In genomic region chr2:8368463-8368862, GRCh38 we compare ENCODE assay signal across 17 cellular contexts.
DNase-seq lines count a peak whose midpoint lies in the region; ATAC-seq and TF ChIP-seq lines count a peak whose summit lies in the region.
"Had no signal": no experiment of that assay in that cellular context is flagged by ENCODE, and none has a peak within 500 bp of the region (broad histone marks: within the 10 kb centered on the region; RNA-seq: fewer than 3 reads in every experiment).

No MANE protein-coding gene starts in this region.

- ATAC-seq in HG02798 (IDR thresholded peaks at IDR 0.05; ENCODE audit: poor library complexity, unreplicated experiment) (peak; percentile 84), HG03565 (IDR thresholded peaks at IDR 0.05; ENCODE audit: unreplicated experiment) (peak; percentile 53), PC-3 (no peak)
- ATAC-seq: right lobe of liver had no signal

- no peaks in the 10 kb centered on the region for H3K79me2 ChIP-seq in PC-3 (ENCODE audit: low read length)

- no peaks in the 10 kb centered on the region for H3K4me1 ChIP-seq in PC-3 (ENCODE audit: insufficient read depth, low read length)
- H3K4me1 ChIP-seq: tibial nerve had no signal

- no peaks in the 10 kb centered on the region for H3K9me3 ChIP-seq in PC-3 (ENCODE audit: low read length)
- H3K9me3 ChIP-seq: tibial nerve had no signal

- no peak overlapping the region for H3K27ac ChIP-seq in PC-3 (ENCODE audit: low read length)
- H3K27ac ChIP-seq: C4-2B, right lobe of liver, tibial nerve had no signal

- no peaks in the 10 kb centered on the region for H4K20me1 ChIP-seq in PC-3 (ENCODE audit: low read length)

- POLR2A ChIA-PET in PC-3 (lab: Charles Lee; ENCODE audit: unreplicated experiment) = no interaction called here

- H3F3A ChIP-seq in PC-3 (ENCODE audit: low read length, unreplicated experiment) = no peaks in the 10 kb centered on the region

- DNase-seq in GM13976 (ENCODE audit: low spot score) = peak; percentile 63
- DNase-seq in GM20000 (ENCODE audit: low spot score) = peak; percentile 28
- DNase-seq in NCI-H1417 treated with DMSO at 0.1 percent for 48 hours (lab: John Stamatoyannopoulos, UW) = no peak
- DNase-seq in activated T-cell treated with anti-CD3 and anti-CD28 coated beads, Interleukin-2, amount 50 U/mL, for 48 hours = no peak
- DNase-seq in PC-3 = no peak
- DNase-seq in NCI-H345 (lab: John Stamatoyannopoulos, UW) = no peak
- DNase-seq: activated T-cell treated with anti-CD3 and anti-CD28 coated beads, Interleukin-2, amount 50 U/mL, for 1 hour; GDM1; H9; NCI-H187 treated with DMSO at 0.1 percent for 48 hours; occipital lobe; right lobe of liver; stimulated activated naive CD4-positive, alpha-beta T cell had no signal

- no TSS peak for BruUV-seq in PC-3 (replicated peaks; lab: Mats Ljungman, UMichigan)

- intact Hi-C loops in PC-3 (cut with micrococcal nuclease) = no loop called here

- H3K9ac ChIP-seq in PC-3 (ENCODE audit: low read length) = no peak overlapping the region

- CTCF ChIA-PET in PC-3 (lab: Charles Lee) = no interaction called here

- TF ChIP-seq CTCF in GM13976 (IDR thresholded peaks at IDR 0.05; ENCODE audit: borderline replicate concordance, control extremely low read depth, extremely low read depth, insufficient read depth, missing control alignments) (no peak), GM20000 (IDR thresholded peaks at IDR 0.05; ENCODE audit: extremely low read depth, missing control alignments) (no peak), PC-3 (conservative IDR thresholded peaks at IDR 0.05; ENCODE audit: low read depth, low read length) (no peak)

- no peak overlapping the region for H3K4me2 ChIP-seq in PC-3 (ENCODE audit: low read length)

- no peaks in the 10 kb centered on the region for H3K9me2 ChIP-seq in PC-3 (replicated peaks; ENCODE audit: low read length)

- in situ Hi-C loops in GM13976 (cut with MboI; ENCODE audit: low sequenced_read_pairs, unreplicated experiment) = no loop called here

- H3K27me3 ChIP-seq in PC-3 (ENCODE audit: low read length) = no peaks in the 10 kb centered on the region
- H3K27me3 ChIP-seq: right lobe of liver, tibial nerve had no signal

- H3K4me3 ChIP-seq in PC-3 (ENCODE audit: low read length) = no peak overlapping the region
- H3K4me3 ChIP-seq: right lobe of liver, tibial nerve had no signal

- no peaks in the 10 kb centered on the region for H3K36me3 ChIP-seq in PC-3 (ENCODE audit: low read depth, low read length)
- H3K36me3 ChIP-seq: right lobe of liver, tibial nerve had no signal

- H2AFZ ChIP-seq in PC-3 (ENCODE audit: low read length) = no peak overlapping the region

Comparison
In these comparisons a context has a peak if more than half of its experiments do, and no peak if none do; other contexts are left out.
1. DNase-seq: peak in GM13976 (single experiment) and GM20000 (single experiment); none in NCI-H1417 treated with DMSO at 0.1 percent for 48 hours (single experiment), activated T-cell treated with anti-CD3 and anti-CD28 coated beads, Interleukin-2, amount 50 U/mL, for 48 hours (0 of 2), PC-3 (single experiment) and NCI-H345 (single experiment).